8 cellular contexts compared by ENCODE assay signal in genomic region chr4:184534511-184535391, GRCh38.
A peak's percentile ranks its signal among the peaks of the same experiment; 100 is the strongest.
DNase-seq lines count a peak whose midpoint lies in the region; ATAC-seq and TF ChIP-seq lines count a peak whose summit lies in the region.

No MANE protein-coding gene starts in this region.

- no peaks in the 10 kb centered on the region for H3K27me3 Mint-ChIP-seq in CD4-positive, alpha-beta memory T cell
- no peaks in the 10 kb centered on the region for H3K27me3 Mint-ChIP-seq in activated naive CD8-positive, alpha-beta T cell treated with anti-CD3 and anti-CD28 coated beads, Interleukin-2, amount 50 U/mL, for 24 hours
- peaks cover 2% of the 10 kb centered on the region for H3K27me3 Mint-ChIP-seq in glutamatergic neuron (ENCODE audit: unreplicated experiment)

- peaks cover 31 to 54% (median 43%) of the 10 kb centered on the region in 4 donors for H3K4me1 Mint-ChIP-seq in CD4-positive, alpha-beta memory T cell
- H3K4me1 Mint-ChIP-seq in activated naive CD8-positive, alpha-beta T cell treated with anti-CD3 and anti-CD28 coated beads, Interleukin-2, amount 50 U/mL, for 24 hours: peaks cover 69% of the 10 kb centered on the region
- peaks cover 6% of the 10 kb centered on the region for H3K4me1 Mint-ChIP-seq in glutamatergic neuron (ENCODE audit: low read depth, unreplicated experiment)

- H3K4me1 ChIP-seq in CD4-positive, alpha-beta memory T cell (ENCODE audit: insufficient read depth, low read length): peaks cover 44% of the 10 kb centered on the region

- peak overlapping the region; percentile 70 to 94 (median 78) for H3K4me3 Mint-ChIP-seq in CD4-positive, alpha-beta memory T cell
- peak overlapping the region; percentile 70 for H3K4me3 Mint-ChIP-seq in activated naive CD8-positive, alpha-beta T cell treated with anti-CD3 and anti-CD28 coated beads, Interleukin-2, amount 50 U/mL, for 24 hours
- no peak overlapping the region for H3K4me3 Mint-ChIP-seq in glutamatergic neuron (ENCODE audit: unreplicated experiment)

- POLR2A ChIA-PET in CD4-positive, alpha-beta memory T cell (lab: Charles Lee; ENCODE audit: partially characterized antibody): interaction anchor here (1.0 to 6.2 kb wide), 11 partner anchors 31 to 267 kb away, joined by 3 to 142 read pairs (median 7); partner anchors contain the start of genes CASP3, IRF2 and PRIMPOL

- H3K27ac Mint-ChIP-seq in CD4-positive, alpha-beta memory T cell: peak overlapping the region; percentile 89 to 100 (median 98)
- peak overlapping the region; percentile 92 for H3K27ac Mint-ChIP-seq in activated naive CD8-positive, alpha-beta T cell treated with anti-CD3 and anti-CD28 coated beads, Interleukin-2, amount 50 U/mL, for 24 hours
- H3K27ac Mint-ChIP-seq in glutamatergic neuron (ENCODE audit: unreplicated experiment): no peak overlapping the region

- ATAC-seq in GM19455 (IDR thresholded peaks at IDR 0.05; ENCODE audit: unreplicated experiment) (peak; percentile 62), HG03571 (IDR thresholded peaks at IDR 0.05; ENCODE audit: unreplicated experiment) (peak; percentile 52)
- peak; percentile 45 for ATAC-seq in activated naive CD8-positive, alpha-beta T cell treated with anti-CD3 and anti-CD28 coated beads, Interleukin-2, amount 50 U/mL, for 24 hours

- H3K9me3 ChIP-seq in CD4-positive, alpha-beta memory T cell (ENCODE audit: control insufficient read depth in 1 of 2, low read length in 2 of 2): no peaks in the 10 kb centered on the region

- H3K4me3 ChIP-seq in CD4-positive, alpha-beta memory T cell (ENCODE audit: low read length in 2 of 2): peak overlapping the region in 1 of 2 donors; percentile 14

- intact Hi-C loops in CD4-positive, alpha-beta memory T cell (cut with micrococcal nuclease): loop anchor here (2.0 to 10.0 kb wide), 7 partner anchors 20 to 1670 kb away; partner anchors contain the start of genes ACSL1, ANKRD37, CDKN2AIP and CFAP97

- H3K27me3 ChIP-seq in CD4-positive, alpha-beta memory T cell (ENCODE audit: insufficient read depth, low read length): no peaks in the 10 kb centered on the region

- peak overlapping the region; percentile 64 for H3K27ac ChIP-seq in CD4-positive, alpha-beta memory T cell (ENCODE audit: low read depth, low read length)

- H3K36me3 ChIP-seq in CD4-positive, alpha-beta memory T cell (ENCODE audit: insufficient read depth, low read length): no peaks in the 10 kb centered on the region

- CTCF ChIA-PET in CD4-positive, alpha-beta memory T cell (lab: Charles Lee; ENCODE audit: partially characterized antibody): interaction anchor here (0.7 to 4.0 kb wide), 6 partner anchors 62 to 268 kb away, joined by 3 to 82 read pairs (median 4); no protein-coding TSS in a partner anchor

- no peak for TF ChIP-seq CTCF in glutamatergic neuron (IDR thresholded peaks at IDR 0.05; ENCODE audit: partially characterized antibody, unreplicated experiment)

- DNase-seq in CD4-positive, alpha-beta memory T cell: peak in 4 of 5 donors; percentile 49 to 66 (median 62)
- no peak for DNase-seq in activated naive CD8-positive, alpha-beta T cell treated with anti-CD3 and anti-CD28 coated beads, Interleukin-2, amount 50 U/mL, for 24 hours
- peak; percentile 35 for DNase-seq in medulla oblongata (ENCODE audit: extremely low spot score)
- no peak for DNase-seq in NCI-H345 treated with DMSO at 0.1 percent for 48 hours (lab: John Stamatoyannopoulos, UW; ENCODE audit: unreplicated experiment)
- no peak for DNase-seq in glutamatergic neuron
- no peak for DNase-seq in midbrain (lab: John Stamatoyannopoulos, UW)

- H3K36me3 Mint-ChIP-seq in CD4-positive, alpha-beta memory T cell: peaks cover 0 to 9% of the 10 kb centered on the region in 2 donors
- no peaks in the 10 kb centered on the region for H3K36me3 Mint-ChIP-seq in activated naive CD8-positive, alpha-beta T cell treated with anti-CD3 and anti-CD28 coated beads, Interleukin-2, amount 50 U/mL, for 24 hours (ENCODE audit: low read depth)
- H3K36me3 Mint-ChIP-seq in glutamatergic neuron (ENCODE audit: unreplicated experiment): no peaks in the 10 kb centered on the region

- H3K9me3 Mint-ChIP-seq in CD4-positive, alpha-beta memory T cell: no peaks in the 10 kb centered on the region
- H3K9me3 Mint-ChIP-seq in activated naive CD8-positive, alpha-beta T cell treated with anti-CD3 and anti-CD28 coated beads, Interleukin-2, amount 50 U/mL, for 24 hours: no peaks in the 10 kb centered on the region
- H3K9me3 Mint-ChIP-seq in glutamatergic neuron (ENCODE audit: unreplicated experiment): peaks cover 2% of the 10 kb centered on the region

Comparison
In these comparisons a context has a peak if more than half of its experiments do, and no peak if none do; other contexts are left out.
1. DNase-seq: peak in CD4-positive, alpha-beta memory T cell (4 of 5) and medulla oblongata (single experiment); none in activated naive CD8-positive, alpha-beta T cell treated with anti-CD3 and anti-CD28 coated beads, Interleukin-2, amount 50 U/mL, for 24 hours (single experiment), NCI-H345 treated with DMSO at 0.1 percent for 48 hours (single experiment), glutamatergic neuron (single experiment) and midbrain (single experiment).
2. Peak in every context shown above with its lines, with median percentiles within 50 percentile points of each other: ATAC-seq.